Comparison of ENCODE assay signal across 15 cellular contexts in genomic region chr10:75497997-75498797, GRCh38.
DNase-seq lines count a peak whose midpoint lies in the region; ATAC-seq and TF ChIP-seq lines count a peak whose summit lies in the region.
"Had no signal": no experiment of that assay in that cellular context is flagged by ENCODE, and none has a peak within 500 bp of the region (broad histone marks: within the 10 kb centered on the region; RNA-seq: fewer than 3 reads in every experiment).

No MANE protein-coding gene starts in this region.

- intact Hi-C loops in gastrocnemius medialis (cut with DNase I; ENCODE audit: low total_unique reads) = no loop called here

- in situ Hi-C loops in gastrocnemius medialis (cut with MboI; ENCODE audit: low sequenced_read_pairs in 4 of 4) = no loop called here

- H3K4me3 ChIP-seq in fibroblast of pulmonary artery (replicated peaks; ENCODE audit: low read depth, low read length) = no peak overlapping the region
- no peak overlapping the region for H3K4me3 ChIP-seq in skeletal muscle cell (ENCODE audit: low read depth, low read length)
- H3K4me3 ChIP-seq in gastrocnemius medialis = no peak overlapping the region
- H3K4me3 ChIP-seq: esophagus muscularis mucosa had no signal

- H3K27me3 ChIP-seq in gastrocnemius medialis = no peaks in the 10 kb centered on the region
- H3K27me3 ChIP-seq: esophagus muscularis mucosa had no signal

- H3K9me3 ChIP-seq in gastrocnemius medialis = no peaks in the 10 kb centered on the region
- H3K9me3 ChIP-seq: esophagus muscularis mucosa had no signal

- TF ChIP-seq CTCF in fibroblast of pulmonary artery (IDR thresholded peaks at IDR 0.05; ENCODE audit: low read length, missing control alignments) (no peak), gastrocnemius medialis (IDR thresholded peaks at IDR 0.05 in 4 of 5, conservative IDR thresholded peaks at IDR 0.05 in 1 of 5) (no peak)

- H3K36me3 ChIP-seq in gastrocnemius medialis = no peaks in the 10 kb centered on the region
- H3K36me3 ChIP-seq: esophagus muscularis mucosa had no signal

- no peaks in the 10 kb centered on the region for H3K4me1 ChIP-seq in gastrocnemius medialis

- DNase-seq in Daoy (ENCODE audit: low read depth) = peak; percentile 8
- DNase-seq in NCI-H82 (lab: John Stamatoyannopoulos, UW) = peak; percentile 71
- DNase-seq in fibroblast of pulmonary artery (ENCODE audit: low read depth) = peak; percentile 53
- DNase-seq in skeletal muscle cell (ENCODE audit: low read depth) = peak; percentile 74
- DNase-seq in amniotic stem cell (lab: John Stamatoyannopoulos, UW) = no peak
- no peak for DNase-seq in NCI-H69 (lab: John Stamatoyannopoulos, UW)
- no peak for DNase-seq in gastrocnemius medialis
- no peak for DNase-seq in NCI-H2196 treated with DMSO at 0.1 percent for 48 hours (lab: John Stamatoyannopoulos, UW; ENCODE audit: unreplicated experiment)
- DNase-seq: activated CD8-positive, alpha-beta memory T cell treated with anti-CD3 and anti-CD28 coated beads for 24 hours; CD4-positive, alpha-beta memory T cell; GDM1; GOT3; NCI-H526 treated with DMSO at 0.1 percent for 48 hours; SHP77 had no signal

- ATAC-seq in gastrocnemius medialis = no peak

- H3K27ac ChIP-seq in gastrocnemius medialis = no peak overlapping the region

- no peak for TF ChIP-seq POLR2A in gastrocnemius medialis (IDR thresholded peaks at IDR 0.05)

Comparison
In these comparisons a context has a peak if more than half of its experiments do, and no peak if none do; other contexts are left out.
1. DNase-seq: peak in Daoy (single experiment), NCI-H82 (single experiment), fibroblast of pulmonary artery (single experiment) and skeletal muscle cell (single experiment); none in amniotic stem cell (single experiment), NCI-H69 (single experiment), gastrocnemius medialis (0 of 2) and NCI-H2196 treated with DMSO at 0.1 percent for 48 hours (single experiment).